ENCODE assay signal across 24 cellular contexts in the genomic region with DNA sequence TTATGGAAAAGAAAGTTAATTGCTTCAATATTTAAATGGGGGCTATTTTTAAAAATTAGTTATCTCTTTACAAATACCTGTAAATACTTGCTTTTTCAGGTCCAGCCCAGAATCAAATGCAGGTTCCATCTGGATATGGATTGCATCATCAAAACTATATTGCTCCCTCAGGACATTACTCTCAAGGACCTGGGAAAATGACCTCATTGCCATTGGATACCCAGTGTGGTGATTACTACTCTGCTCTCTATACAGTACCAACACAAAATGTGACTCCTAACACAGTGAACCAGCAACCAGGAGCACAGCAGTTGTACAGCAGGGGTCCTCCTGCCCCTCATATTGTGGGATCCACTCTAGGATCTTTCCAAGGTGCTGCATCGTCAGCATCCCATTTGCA. TPM values are rescaled to one million over a fixed set of nuclear protein-coding genes. Genes with fewer than 3 reads are reported as not detected.
DNase-seq lines count a peak whose midpoint lies in the region; ATAC-seq, FAIRE-seq and TF ChIP-seq lines count a peak whose summit lies in the region.
"Had no signal": no experiment of that assay in that cellular context is flagged by ENCODE, and none has a peak within 500 bp of the region (broad histone marks: within the 10 kb centered on the region; RNA-seq: fewer than 3 reads in every experiment).

No MANE protein-coding gene starts in this region.

- TF ChIP-seq EP300 in HepG2 (IDR thresholded peaks at IDR 0.05; ENCODE audit: low read depth in 2 of 2, low read length in 2 of 2) (no peak), HepG2 (CRISPR knock-in tag; IDR thresholded peaks at IDR 0.05; ENCODE audit: borderline replicate concordance) (no peak)

- H3K4me2 ChIP-seq in HepG2 (ENCODE audit: low read depth, low read length) (no peak overlapping the region), trophoblast cell (ENCODE audit: low read length) (no peak overlapping the region)

- no peak overlapping the region for H2BK12ac ChIP-seq in trophoblast cell (ENCODE audit: low read length)

- H3K36me3 ChIP-seq in HepG2 (replicated peaks in 1 of 2; ENCODE audit: control insufficient read depth in 1 of 2, insufficient read depth in 2 of 2, low read length in 2 of 2) = peaks cover 9 to 28% of the 10 kb centered on the region in 2 experiments
- H3K36me3 ChIP-seq in right lobe of liver = peaks cover 0 to 24% (median 19%) of the 10 kb centered on the region in 4 donors
- peaks cover 11 to 15% of the 10 kb centered on the region in 2 experiments for H3K36me3 ChIP-seq in trophoblast cell (ENCODE audit: control insufficient read depth in 1 of 2, insufficient read depth in 2 of 2, low read length in 2 of 2)
- H3K36me3 ChIP-seq: prostate gland had no signal

- H3K14ac ChIP-seq in trophoblast cell (ENCODE audit: low read length) = no peak overlapping the region

- H3K4me3 ChIP-seq in HepG2 (replicated peaks in 1 of 3; ENCODE audit: insufficient read depth in 1 of 3, low read depth in 2 of 3, low read length in 3 of 3) = no peak overlapping the region
- no peak overlapping the region for H3K4me3 ChIP-seq in right lobe of liver
- no peak overlapping the region for H3K4me3 ChIP-seq in fibroblast of pulmonary artery (replicated peaks; ENCODE audit: low read depth, low read length)
- no peak overlapping the region for H3K4me3 ChIP-seq in trophoblast cell (ENCODE audit: low read depth, low read length)
- H3K4me3 ChIP-seq: prostate gland, SJSA1, skin epidermis had no signal

- TF ChIP-seq RAD21 in HepG2 (CRISPR knock-in tag; IDR thresholded peaks at IDR 0.05) = no peak

- CTCF ChIA-PET in HepG2 (lab: Yijun Ruan, JAX; ENCODE audit: low intra/inter-chr PET ratio, low total read pairs) = no interaction called here

- ATAC-seq in HepG2 = no peak
- ATAC-seq in right lobe of liver = no peak
- no peak for ATAC-seq in T-helper 17 cell
- ATAC-seq in GM19035 (IDR thresholded peaks at IDR 0.05; ENCODE audit: unreplicated experiment) = no peak
- ATAC-seq: activated CD8-positive, alpha-beta T cell treated with anti-CD3 and anti-CD28 coated beads, Interleukin-2, amount 10 ng/mL, durations not matched to agents 7 days and 5 days; activated naive CD8-positive, alpha-beta T cell treated with anti-CD3 and anti-CD28 coated beads, Interleukin-2, amount 50 U/mL, for 24 hours had no signal

- H4K12ac ChIP-seq in trophoblast cell (ENCODE audit: low read depth, low read length) = no peak overlapping the region

- no peak overlapping the region for H3K18ac ChIP-seq in trophoblast cell (ENCODE audit: low read length)

- no peak overlapping the region for H3K4ac ChIP-seq in trophoblast cell (ENCODE audit: low read depth, low read length)

- no peak overlapping the region for H3K4me3 Mint-ChIP-seq in T-helper 17 cell
- H3K4me3 Mint-ChIP-seq: activated CD8-positive, alpha-beta T cell treated with anti-CD3 and anti-CD28 coated beads, Interleukin-2, amount 10 ng/mL, durations not matched to agents 7 days and 5 days; activated naive CD8-positive, alpha-beta T cell treated with anti-CD3 and anti-CD28 coated beads, Interleukin-2, amount 50 U/mL, for 24 hours; central memory CD8-positive, alpha-beta T cell; type B pancreatic cell had no signal

- H2BK5ac ChIP-seq in trophoblast cell (ENCODE audit: low read depth, low read length, poor library complexity) = no peak overlapping the region

- TF ChIP-seq POLR2A in HepG2 (IDR thresholded peaks at IDR 0.05; ENCODE audit: insufficient read depth in 1 of 2, low read depth in 2 of 2, low read length in 2 of 2) (no peak), right lobe of liver (IDR thresholded peaks at IDR 0.05) (no peak)

- BruUV-seq in HepG2 (replicated peaks; lab: Mats Ljungman, UMichigan) = no TSS peak

- H2BK120ac ChIP-seq in trophoblast cell (ENCODE audit: insufficient read depth, low read length, poor library complexity) = no peak overlapping the region

- no peak overlapping the region for H3K23ac ChIP-seq in trophoblast cell (ENCODE audit: low read length)

- H2AFZ ChIP-seq in HepG2 (ENCODE audit: low read length) (no peak overlapping the region), trophoblast cell (ENCODE audit: insufficient read depth, low read length, poor library complexity) (no peak overlapping the region)

- H3K9ac ChIP-seq in HepG2 (ENCODE audit: insufficient read depth, low read depth, low read length) = no peak overlapping the region
- no peak overlapping the region for H3K9ac ChIP-seq in trophoblast cell (ENCODE audit: low read length)

- no peak for DNase-seq in HepG2 (ENCODE audit: low spot score)
- DNase-seq in right lobe of liver = no peak
- DNase-seq in RPMI7951 (ENCODE audit: low read depth) = peak; percentile 7
- peak; percentile 7 for DNase-seq in fibroblast of pulmonary artery (ENCODE audit: low read depth)
- no peak for DNase-seq in trophoblast cell
- no peak for DNase-seq in T-helper 17 cell
- DNase-seq in stimulated activated naive CD4-positive, alpha-beta T cell (lab: John Stamatoyannopoulos, UW) = no peak
- DNase-seq: activated CD8-positive, alpha-beta T cell treated with anti-CD3 and anti-CD28 coated beads, Interleukin-2, amount 10 ng/mL, durations not matched to agents 7 days and 5 days; activated gamma-delta T cell treated with Interleukin-2 at 50 U/mL for 16 hours; activated naive CD8-positive, alpha-beta T cell treated with anti-CD3 and anti-CD28 coated beads, Interleukin-2, amount 50 U/mL, for 24 hours; DMS53; GDM1; HCEC 1CT; left ventricle myocardium superior; naive B cell; stimulated activated CD8-positive, alpha-beta memory T cell treated with anti-CD3 and anti-CD28 coated beads, Interleukin-4, amount 100 ng/mL, for 48 hours had no signal

- in situ Hi-C loops in HepG2 (cut with HindIII; ENCODE audit: extremely low pct_ligation_motif_present, low pct_unique_long_range_greater_than_20kb) = no loop called here

- H3K27ac ChIP-seq in HepG2 (ENCODE audit: extremely low read length, insufficient read depth, low read length) (no peak overlapping the region), right lobe of liver (no peak overlapping the region), trophoblast cell (ENCODE audit: low read depth, low read length) (no peak overlapping the region)
- H3K27ac ChIP-seq: prostate gland, SJSA1, skin epidermis had no signal

- peaks cover 20% of the 10 kb centered on the region for H3K4me1 Mint-ChIP-seq in T-helper 17 cell

- no peak overlapping the region for H4K8ac ChIP-seq in trophoblast cell (ENCODE audit: low read depth, low read length)

- no peaks in the 10 kb centered on the region for H3K27me3 Mint-ChIP-seq in T-helper 17 cell
- H3K27me3 Mint-ChIP-seq: activated naive CD8-positive, alpha-beta T cell treated with anti-CD3 and anti-CD28 coated beads, Interleukin-2, amount 50 U/mL, for 24 hours; central memory CD8-positive, alpha-beta T cell; naive B cell; type B pancreatic cell had no signal

- H3K27me3 ChIP-seq in HepG2 (ENCODE audit: control insufficient read depth in 1 of 2, insufficient read depth in 2 of 2, low read length in 2 of 2) (no peaks in the 10 kb centered on the region), right lobe of liver (no peaks in the 10 kb centered on the region), trophoblast cell (ENCODE audit: insufficient read depth, low read length) (no peaks in the 10 kb centered on the region)
- H3K27me3 ChIP-seq: neutrophil, SJSA1 had no signal

- no peak overlapping the region for H4K91ac ChIP-seq in trophoblast cell (ENCODE audit: low read depth, low read length)

- peaks cover 9% of the 10 kb centered on the region for H3K36me3 Mint-ChIP-seq in T-helper 17 cell (ENCODE audit: low read depth)

- FAIRE-seq in HepG2 (lab: Jason Lieb, UNC) = no peak
- FAIRE-seq: endometrium had no signal

- H3K79me2 ChIP-seq in HepG2 (ENCODE audit: insufficient read depth, low read length) (peaks cover 47% of the 10 kb centered on the region), trophoblast cell (ENCODE audit: control insufficient read depth, insufficient read depth, low read length, poor library complexity) (peaks cover 1% of the 10 kb centered on the region)

- TF ChIP-seq CTCF in HepG2 (CRISPR knock-in tag; IDR thresholded peaks at IDR 0.05) (no peak), right lobe of liver (IDR thresholded peaks at IDR 0.05) (no peak), fibroblast of pulmonary artery (IDR thresholded peaks at IDR 0.05; ENCODE audit: low read length, missing control alignments) (no peak)

- WGBS in HepG2 (ENCODE audit: low lambda C conversion rate) = 100% methylated on average over 1 of the region's 1 CpG
- WGBS in right lobe of liver (ENCODE audit: insufficient coverage, low coverage, low lambda C conversion rate, missing lambda C conversion rate) = no CpG with 5 or more reads among the region's 1 CpG
- WGBS in trophoblast cell (ENCODE audit: extremely low coverage, insufficient coverage, insufficient read length) = no CpG with 5 or more reads among the region's 1 CpG

- peaks cover 10% of the 10 kb centered on the region; the same call in 1 of the 2 replicates for H4K20me1 ChIP-seq in HepG2 (ENCODE audit: insufficient read depth, low read length)

- H3K79me1 ChIP-seq in trophoblast cell (ENCODE audit: low read length) = no peaks in the 10 kb centered on the region

- POLR2A ChIA-PET in HepG2 (lab: Yijun Ruan, JAX) = no interaction called here

- no peak overlapping the region for H3K27ac Mint-ChIP-seq in T-helper 17 cell
- H3K27ac Mint-ChIP-seq: activated naive CD8-positive, alpha-beta T cell treated with anti-CD3 and anti-CD28 coated beads, Interleukin-2, amount 50 U/mL, for 24 hours; type B pancreatic cell had no signal

- H3K9me3 ChIP-seq in HepG2 (ENCODE audit: low read length) (no peaks in the 10 kb centered on the region), right lobe of liver (no peaks in the 10 kb centered on the region), trophoblast cell (ENCODE audit: insufficient read depth, low read depth, low read length) (no peaks in the 10 kb centered on the region), T-helper 17 cell (ENCODE audit: control insufficient read depth, low read length, poor library complexity, severe bottlenecking) (no peaks in the 10 kb centered on the region)
- H3K9me3 ChIP-seq: neutrophil, prostate gland, SJSA1 had no signal

- H3K4me1 ChIP-seq in HepG2 (ENCODE audit: insufficient read depth, low read length) = no peaks in the 10 kb centered on the region
- no peaks in the 10 kb centered on the region for H3K4me1 ChIP-seq in right lobe of liver
- no peaks in the 10 kb centered on the region for H3K4me1 ChIP-seq in trophoblast cell (ENCODE audit: control insufficient read depth in 1 of 2, insufficient read depth in 2 of 2, low read length in 2 of 2)
- H3K4me1 ChIP-seq: prostate gland, SJSA1 had no signal

- intact Hi-C loops in HepG2 (cut with micrococcal nuclease; ENCODE audit: unreplicated experiment) = no loop called here
- intact Hi-C loops in right lobe of liver (cut with DNase I) = no loop called here

- H2AK5ac ChIP-seq in trophoblast cell (ENCODE audit: low read length) = no peak overlapping the region

RNA-seq across cellular contexts. Expression of a gene that starts 29.2 kb away (rescaled TPM):
- total RNA-seq in HepG2 (2016; rRNA removed; fragmentation: Illumina TruSeq; extraction: Trizol) (14.6 and 22.9 TPM in 2 replicates), right lobe of liver (10 to 100 TPM; 22.1 to 55.0 (median 27.1) TPM), T-helper 17 cell (10 to 100 TPM; 37.8 to 39.5 TPM)
- 9.1 and 10.1 TPM in 2 replicates for total RNA-seq in HepG2 (2016; cell fraction: cytosol; rRNA removed; fragmentation: Illumina TruSeq; extraction: Trizol; ENCODE audit: low read depth)
- 13.8 and 22.8 TPM in 2 replicates for total RNA-seq in HepG2 (2016; cell fraction: insoluble cytoplasmic fraction; rRNA removed; fragmentation: Illumina TruSeq; extraction: Trizol)
- total RNA-seq in HepG2 (2016; cell fraction: membrane; rRNA removed; fragmentation: Illumina TruSeq; extraction: Trizol) = 12.7 and 14.4 TPM in 2 replicates
- total RNA-seq in HepG2 (2016; cell fraction: nucleus; rRNA removed; fragmentation: Illumina TruSeq; extraction: Trizol) = 15.7 and 16.5 TPM in 2 replicates
- 27.3 and 39.0 TPM in 2 replicates for polyA plus RNA-seq in HepG2 (2011; rRNA removed)
- 26.2 and 30.5 TPM in 2 replicates for polyA plus RNA-seq in HepG2 (2011; cell fraction: cytosol; rRNA removed)
- polyA plus RNA-seq in HepG2 (2011; cell fraction: nucleus; rRNA removed) = 25.8 and 26.5 TPM in 2 replicates
- polyA plus RNA-seq in HepG2 (2012) = 15.7 and 16.1 TPM in 2 replicates
- 0.83 and 0.85 TPM in 2 replicates for polyA plus RNA-seq in HepG2 (2016; cell fraction: cytosol; fragmentation: Illumina TruSeq; extraction: Trizol; ENCODE audit: low read depth)
- 21.3 and 22.5 TPM in 2 replicates for polyA plus RNA-seq in HepG2 (2016; cell fraction: insoluble cytoplasmic fraction; fragmentation: Illumina TruSeq; extraction: Trizol; ENCODE audit: low read depth)
- 2.5 and 3.3 TPM in 2 replicates for polyA plus RNA-seq in HepG2 (2016; cell fraction: membrane; fragmentation: Illumina TruSeq; extraction: Trizol; ENCODE audit: low read depth)
- 17.4 and 18.8 TPM in 2 replicates for polyA plus RNA-seq in HepG2 (2016; cell fraction: nucleus; fragmentation: Illumina TruSeq; extraction: Trizol; ENCODE audit: insufficient read depth, low read depth)
- polyA minus RNA-seq in HepG2 (2011; rRNA and poly(A)+ RNA removed; ENCODE audit: low replicate concordance) = 68.8 and 119 TPM in 2 replicates
- 35.5 TPM in 2 replicates for polyA minus RNA-seq in HepG2 (2011; cell fraction: cytosol; rRNA and poly(A)+ RNA removed)
- 57.9 and 71.6 TPM in 2 replicates for polyA minus RNA-seq in HepG2 (2011; cell fraction: nucleus; rRNA and poly(A)+ RNA removed)
- total RNA-seq in RPMI7951 (2014; rRNA removed; shearing (Covaris generic)) = 15.4 and 21.1 TPM in 2 replicates
- polyA plus RNA-seq in trophoblast cell (2013) = 24.1 and 24.9 TPM in 2 replicates

Comparison
In these comparisons a context has a peak if more than half of its experiments do, and no peak if none do; other contexts are left out.
1. DNase-seq: peak in RPMI7951 (single experiment) and fibroblast of pulmonary artery (single experiment); none in HepG2 (single experiment), right lobe of liver (0 of 3), trophoblast cell (0 of 2), T-helper 17 cell (0 of 3) and stimulated activated naive CD4-positive, alpha-beta T cell (0 of 6).